Comparison of ENCODE assay signal across 8 cellular contexts in the genomic region with DNA sequence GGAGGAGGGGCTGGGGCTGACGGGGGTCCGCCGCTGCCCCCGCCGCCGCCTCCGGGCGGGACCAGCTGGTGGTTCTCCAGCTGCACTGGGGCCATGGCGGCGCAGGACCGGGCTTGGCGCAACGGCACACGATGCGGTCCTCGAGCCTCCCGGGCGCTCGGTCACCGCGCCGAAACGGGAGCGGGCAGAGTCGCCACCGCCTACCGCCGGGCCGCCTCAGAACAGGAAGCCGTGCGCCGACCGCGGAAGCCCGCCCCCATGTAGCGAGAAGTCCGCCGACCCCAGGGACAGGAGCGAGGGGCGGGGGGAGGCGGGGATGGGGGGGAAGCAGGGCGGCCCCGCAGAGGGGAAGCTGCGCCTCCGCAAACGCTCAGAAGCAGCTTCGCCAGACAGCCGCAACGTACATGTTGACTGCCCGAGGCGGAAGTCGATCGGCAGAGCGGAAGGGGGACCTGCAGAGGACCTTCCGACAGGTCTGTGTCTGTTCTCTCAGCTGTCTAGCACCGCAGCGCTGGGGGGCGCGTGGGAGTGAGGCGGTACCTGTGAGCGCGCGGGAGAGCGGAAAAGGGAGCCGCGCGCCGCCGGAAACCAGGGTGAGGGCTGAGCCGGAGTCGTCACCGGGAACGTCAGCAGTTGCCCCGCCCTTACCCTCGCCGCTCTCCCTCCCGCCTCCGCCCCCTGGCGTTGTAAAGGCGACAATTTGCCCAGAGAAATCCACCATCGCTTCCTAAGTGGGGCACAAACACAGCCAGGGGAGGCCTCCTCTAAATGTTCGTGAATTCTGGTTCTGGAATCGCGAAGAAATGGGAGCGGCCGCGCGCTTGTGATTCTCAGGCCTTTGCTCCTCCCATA. TPM values are rescaled to one million over a fixed set of nuclear protein-coding genes. Genes with fewer than 3 reads are reported as not detected.
DNase-seq lines count a peak whose midpoint lies in the region; ATAC-seq and FAIRE-seq lines count a peak whose summit lies in the region.

A gene (minus strand): TSS at position 225 of the 852 bp plus-strand sequence. CDS start 130 bp downstream, at position 95.

- peak within 1 kb of the TSS; percentile 90 for H3K27ac ChIP-seq in mesendoderm (ENCODE audit: low read depth, low read length)

- peaks cover 20 to 22% of the 10 kb centered on the region in 2 donors for H3K4me1 Mint-ChIP-seq in effector memory CD8-positive, alpha-beta T cell (ENCODE audit: low read depth in 2 of 2)

- H3K27me3 Mint-ChIP-seq in effector memory CD8-positive, alpha-beta T cell: no peaks in the 10 kb centered on the region

- H3K36me3 Mint-ChIP-seq in effector memory CD8-positive, alpha-beta T cell (ENCODE audit: insufficient read depth): no peaks in the 10 kb centered on the region

- H3K36me3 ChIP-seq in mesendoderm (ENCODE audit: control insufficient read depth, insufficient read depth, low read length): no peaks in the 10 kb centered on the region

- H3K23ac ChIP-seq in mesendoderm (ENCODE audit: low read length): no peak within 1 kb of the TSS

- peak; percentile 94 for FAIRE-seq in HTR-8/SVneo (lab: Jason Lieb, UNC)

- H3K79me2 ChIP-seq in mesendoderm (ENCODE audit: control insufficient read depth, insufficient read depth, low read length): peaks cover 25% of the 10 kb centered on the region

- peak within 1 kb of the TSS; percentile 29 for H3K4me2 ChIP-seq in mesendoderm (ENCODE audit: low read length)

- no peak within 1 kb of the TSS for H2AK5ac ChIP-seq in mesendoderm (ENCODE audit: low read length)

- peak within 1 kb of the TSS; percentile 71 for H3K18ac ChIP-seq in mesendoderm (ENCODE audit: low read length)

- H2BK5ac ChIP-seq in mesendoderm (ENCODE audit: low read length): no peak within 1 kb of the TSS

- H4K8ac ChIP-seq in mesendoderm (ENCODE audit: low read depth, low read length): no peak within 1 kb of the TSS

- no peaks in the 10 kb centered on the region for H3K9me3 Mint-ChIP-seq in effector memory CD8-positive, alpha-beta T cell

- in situ Hi-C loops in Caki2 (cut with HindIII; ENCODE audit: low pct_unique_long_range_greater_than_20kb, low sequenced_read_pairs): no loop called here

- no peaks in the 10 kb centered on the region for H3K79me1 ChIP-seq in mesendoderm (ENCODE audit: low read length)

- peak within 1 kb of the TSS; percentile 70 for H3K4me3 ChIP-seq in mesendoderm (ENCODE audit: low read length)

- peak within 1 kb of the TSS; percentile 86 to 92 for H3K4me3 Mint-ChIP-seq in effector memory CD8-positive, alpha-beta T cell

- peak within 1 kb of the TSS; percentile 72 for H3K9ac ChIP-seq in mesendoderm (ENCODE audit: low read length)

- no peak within 1 kb of the TSS for H3K4ac ChIP-seq in mesendoderm (ENCODE audit: low read depth, low read length)

- H3K56ac ChIP-seq in mesendoderm (ENCODE audit: low read length): peak within 1 kb of the TSS; percentile 91

- H4K5ac ChIP-seq in mesendoderm (ENCODE audit: low read length): no peak within 1 kb of the TSS

- H3K27ac Mint-ChIP-seq in effector memory CD8-positive, alpha-beta T cell: peak within 1 kb of the TSS; percentile 96 to 98

- H2BK120ac ChIP-seq in mesendoderm (ENCODE audit: low read depth, low read length): no peak within 1 kb of the TSS

- H3K4me1 ChIP-seq in mesendoderm (ENCODE audit: control insufficient read depth, low read depth, low read length): no peaks in the 10 kb centered on the region

- no peaks in the 10 kb centered on the region for H3K27me3 ChIP-seq in mesendoderm (ENCODE audit: insufficient read depth, low read length, poor library complexity)

- WGBS in mesendoderm (ENCODE audit: extremely low coverage, insufficient coverage, low lambda C conversion rate): no CpG with 5 or more reads among the region's 88 CpGs

- DNase-seq in Caki2 (ENCODE audit: low read depth): peak; percentile 88
- DNase-seq in HTR-8/SVneo (ENCODE audit: insufficient read length, low spot score): peak; percentile 70
- DNase-seq in NOMO-1 treated with DMSO at 0.1 percent for 48 hours (lab: John Stamatoyannopoulos, UW; ENCODE audit: unreplicated experiment): peak; percentile 88
- peak; percentile 61 to 93 (median 87) for DNase-seq in activated CD8-positive, alpha-beta memory T cell treated with anti-CD3 and anti-CD28 coated beads for 48 hours (ENCODE audit: low read depth in 2 of 3, low spot score in 2 of 3)
- peak; percentile 85 to 86 (median 85) for DNase-seq in effector memory CD8-positive, alpha-beta T cell
- peak; percentile 94 for DNase-seq in mesendoderm
- DNase-seq in stimulated activated CD8-positive, alpha-beta memory T cell treated with anti-CD3 and anti-CD28 coated beads, Interleukin-15, amount 100 ng/mL, for 1 hour (ENCODE audit: low read depth): peak; percentile 74

- peak; percentile 84 for ATAC-seq in GM21367 (IDR thresholded peaks at IDR 0.05; ENCODE audit: unreplicated experiment)
- ATAC-seq in effector memory CD8-positive, alpha-beta T cell (replicated peaks): peak; percentile 88

- no peak within 1 kb of the TSS for H2BK15ac ChIP-seq in mesendoderm (replicated peaks; ENCODE audit: low read depth)

RNA-seq across cellular contexts. Expression of the gene that starts here (rescaled TPM):
- 3.8 and 4.8 TPM in 2 replicates for total RNA-seq in Caki2 (2014; rRNA removed; shearing (Covaris generic); ENCODE audit: low replicate concordance)
- polyA plus RNA-seq in mesendoderm (2013, experiment 1 of 2): 27.6 TPM
- polyA plus RNA-seq in mesendoderm (2013, experiment 2 of 2): 28.5 TPM

Comparison
In these comparisons a context has a peak if more than half of its experiments do, and no peak if none do; other contexts are left out.
1. Peak in every context shown above with its lines: DNase-seq, ATAC-seq, H3K4me3 ChIP-seq and H3K27ac ChIP-seq.